ENCODE assay signal across 19 cellular contexts in genomic region chr21:41582866-41583265, GRCh38.
"Had no signal": no experiment of that assay in that cellular context is flagged by ENCODE, and none has a peak within 500 bp of the region (broad histone marks: within the 10 kb centered on the region; RNA-seq: fewer than 3 reads in every experiment).

No MANE protein-coding gene starts in this region.

- H3K4me3 Mint-ChIP-seq: activated CD8-positive, alpha-beta T cell treated with anti-CD3 and anti-CD28 coated beads for 36 hours; activated naive CD8-positive, alpha-beta T cell treated with anti-CD3 and anti-CD28 coated beads for 36 hours; activated T-cell treated with anti-CD3 and anti-CD28 coated beads, Interleukin-2, amount 50 U/mL, for 72 hours; dendritic cell treated with granulocyte-macrophage colony-stimulating factor and Interleukin-4, amounts not matched to agents 40 ng/mL and 50 ng/mL, for 4 days; effector memory CD8-positive, alpha-beta T cell; naive thymus-derived CD8-positive, alpha-beta T cell; T-cell had no signal

- DNase-seq: activated CD4-positive, alpha-beta T cell treated with anti-CD3 and anti-CD28 coated beads for 4 hours; activated CD8-positive, alpha-beta T cell treated with anti-CD3 and anti-CD28 coated beads for 36 hours; activated gamma-delta T cell treated with Interleukin-2 at 50 U/mL for 16 hours; activated naive CD8-positive, alpha-beta T cell treated with anti-CD3 and anti-CD28 coated beads for 36 hours; activated T-cell treated with anti-CD3 and anti-CD28 coated beads, Interleukin-2, amount 50 U/mL, for 72 hours; brain microvascular endothelial cell; effector memory CD8-positive, alpha-beta T cell; foreskin melanocyte; naive thymus-derived CD8-positive, alpha-beta T cell; stimulated activated CD4-positive, alpha-beta T cell treated with anti-CD3 and anti-CD28 coated beads, Interleukin-15, amount 100 ng/mL, for 24 hours; stimulated activated CD4-positive, alpha-beta T cell treated with anti-CD3 and anti-CD28 coated beads, Interleukin-4, amount 100 ng/mL, for 1 hour; stimulated activated naive CD4-positive, alpha-beta T cell treated with Interleukin-2 at 50 U/mL for 16 hours; T-cell; T1000 had no signal

- H3K27me3 ChIP-seq: brain microvascular endothelial cell, suprapubic skin had no signal

- H3K36me3 Mint-ChIP-seq: activated naive CD8-positive, alpha-beta T cell treated with anti-CD3 and anti-CD28 coated beads for 36 hours; T-cell had no signal

- H3K27ac Mint-ChIP-seq: activated CD8-positive, alpha-beta T cell treated with anti-CD3 and anti-CD28 coated beads for 36 hours; activated naive CD8-positive, alpha-beta T cell treated with anti-CD3 and anti-CD28 coated beads for 36 hours; activated T-cell treated with anti-CD3 and anti-CD28 coated beads, Interleukin-2, amount 50 U/mL, for 72 hours; dendritic cell treated with granulocyte-macrophage colony-stimulating factor and Interleukin-4, amounts not matched to agents 40 ng/mL and 50 ng/mL, for 4 days; effector memory CD8-positive, alpha-beta T cell; naive thymus-derived CD8-positive, alpha-beta T cell; T-cell had no signal

- H3K4me1 Mint-ChIP-seq: activated naive CD8-positive, alpha-beta T cell treated with anti-CD3 and anti-CD28 coated beads for 36 hours; naive thymus-derived CD8-positive, alpha-beta T cell; T-cell had no signal

- H3K27me3 Mint-ChIP-seq: activated CD8-positive, alpha-beta T cell treated with anti-CD3 and anti-CD28 coated beads for 36 hours; activated naive CD8-positive, alpha-beta T cell treated with anti-CD3 and anti-CD28 coated beads for 36 hours had no signal

- H3K9me3 ChIP-seq: neutrophil had no signal

- H3K27ac ChIP-seq: brain microvascular endothelial cell, neutrophil, SK-N-MC, suprapubic skin had no signal

- ATAC-seq: activated CD8-positive, alpha-beta T cell treated with anti-CD3 and anti-CD28 coated beads for 36 hours; activated T-cell treated with anti-CD3 and anti-CD28 coated beads, Interleukin-2, amount 50 U/mL, for 72 hours; effector memory CD8-positive, alpha-beta T cell; naive thymus-derived CD8-positive, alpha-beta T cell; T-cell had no signal

- H3K4me3 ChIP-seq: mucosa of descending colon, SK-N-MC, suprapubic skin had no signal

- H3K36me3 ChIP-seq: brain microvascular endothelial cell, neutrophil, suprapubic skin had no signal

- H3K4me1 ChIP-seq: suprapubic skin had no signal
